ENCODE assay signal across 10 cellular contexts in the genomic region with DNA sequence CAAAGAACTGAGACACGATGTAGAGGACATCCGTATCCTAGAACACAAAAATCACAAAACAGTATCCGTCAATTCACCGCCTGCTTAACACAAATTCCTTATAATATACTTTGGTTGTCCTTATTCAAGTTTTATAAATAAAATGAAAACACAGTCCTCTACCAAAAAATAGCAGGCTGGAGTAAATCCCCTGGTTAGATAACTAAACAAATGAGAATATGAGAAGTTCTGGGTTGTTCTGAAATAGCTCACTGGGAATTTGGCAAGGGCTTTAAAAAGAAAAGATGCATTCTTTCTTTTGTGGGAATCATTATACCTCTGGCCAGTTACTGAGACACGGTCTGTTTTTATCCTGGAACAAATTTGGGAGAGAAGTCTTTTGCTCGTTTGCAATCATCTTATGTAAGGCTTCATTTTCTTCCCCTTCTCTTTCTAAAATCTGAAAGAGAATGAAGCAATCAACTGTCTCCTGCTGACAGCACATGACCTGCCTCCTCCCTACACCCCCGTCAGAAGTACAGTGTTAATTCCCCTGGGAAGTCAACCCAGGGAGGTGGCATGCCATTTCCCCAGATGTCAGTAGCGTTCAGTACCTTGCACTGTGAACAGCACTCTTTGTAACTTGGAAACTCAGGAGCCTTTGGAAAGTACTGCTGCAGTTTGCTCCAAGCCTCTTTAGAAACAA. TPM values are rescaled to one million over a fixed set of nuclear protein-coding genes. Genes with fewer than 3 reads are reported as not detected.
DNase-seq lines count a peak whose midpoint lies in the region; ATAC-seq, FAIRE-seq and TF ChIP-seq lines count a peak whose summit lies in the region.
"Had no signal": no experiment of that assay in that cellular context is flagged by ENCODE, and none has a peak within 500 bp of the region (broad histone marks: within the 10 kb centered on the region; RNA-seq: fewer than 3 reads in every experiment).

No MANE protein-coding gene starts in this region.

- no peak for FAIRE-seq in GM12878 (lab: Jason Lieb, UNC)
- FAIRE-seq: astrocyte had no signal

- H3K36me3 Mint-ChIP-seq in activated CD8-positive, alpha-beta T cell treated with anti-CD3 and anti-CD28 coated beads, Interleukin-2, amount 10 ng/mL, durations not matched to agents 7 days and 5 days (ENCODE audit: low read depth): peaks cover 43% of the 10 kb centered on the region

- no peak overlapping the region for H3K4me2 ChIP-seq in GM12878 (ENCODE audit: control insufficient read depth, insufficient read depth)

- peaks cover 29% of the 10 kb centered on the region for H3K4me1 ChIP-seq in HUES64 (ENCODE audit: insufficient read depth, low read length)
- no peaks in the 10 kb centered on the region for H3K4me1 ChIP-seq in GM12878 (ENCODE audit: control insufficient read depth, insufficient read depth, low read length)

- WGBS in HUES64: 54% methylated on average over 7 of the region's 8 CpGs
- 64% methylated on average over 8 of the region's 8 CpGs for WGBS in GM12878 (ENCODE audit: insufficient coverage, insufficient replicate concordance, low lambda C conversion rate, missing lambda C conversion rate)

- TF ChIP-seq POLR2A in GM12878 (IDR thresholded peaks at IDR 0.05; ENCODE audit: low read depth, low read length): no peak

- H3K27me3 Mint-ChIP-seq in activated CD8-positive, alpha-beta T cell treated with anti-CD3 and anti-CD28 coated beads, Interleukin-2, amount 10 ng/mL, durations not matched to agents 7 days and 5 days (ENCODE audit: low read depth): no peaks in the 10 kb centered on the region

- peaks cover 15% of the 10 kb centered on the region for H3K4me1 Mint-ChIP-seq in activated CD8-positive, alpha-beta T cell treated with anti-CD3 and anti-CD28 coated beads, Interleukin-2, amount 10 ng/mL, durations not matched to agents 7 days and 5 days (ENCODE audit: low read depth)

- H3K4me3 ChIP-seq in HUES64 (ENCODE audit: low read length) (no peak overlapping the region), GM12878 (no peak overlapping the region)

- TF ChIP-seq EP300 in GM12878 (IDR thresholded peaks at IDR 0.05; ENCODE audit: borderline replicate concordance in 1 of 2, control insufficient read depth in 1 of 2, low read depth in 2 of 2, low read length in 2 of 2): no peak

- no peak overlapping the region for H2AFZ ChIP-seq in GM12878 (ENCODE audit: control insufficient read depth, low read depth, low read length)

- no peak overlapping the region for H3K4me3 Mint-ChIP-seq in activated CD8-positive, alpha-beta T cell treated with anti-CD3 and anti-CD28 coated beads, Interleukin-2, amount 10 ng/mL, durations not matched to agents 7 days and 5 days

- no peaks in the 10 kb centered on the region for H4K20me1 ChIP-seq in GM12878 (ENCODE audit: control insufficient read depth, insufficient read depth)

- DNase-seq in AG08395 (ENCODE audit: low spot score): peak; percentile 25
- DNase-seq in GM12878 (ENCODE audit: low read depth, low spot score): no peak
- DNase-seq in iPS-NIHi11 (ENCODE audit: low spot score): peak; percentile 62
- DNase-seq in activated CD8-positive, alpha-beta T cell treated with anti-CD3 and anti-CD28 coated beads, Interleukin-2, amount 10 ng/mL, durations not matched to agents 7 days and 5 days: no peak
- no peak for DNase-seq in NCI-H748 treated with DMSO at 0.1 percent for 48 hours (lab: John Stamatoyannopoulos, UW)
- DNase-seq: T1000 had no signal

- no peaks in the 10 kb centered on the region for H3K9me3 ChIP-seq in HUES64 (ENCODE audit: insufficient read depth, low read depth, low read length)
- no peaks in the 10 kb centered on the region for H3K9me3 ChIP-seq in GM12878 (replicated peaks; ENCODE audit: control insufficient read depth, insufficient read depth, low read length)

- SMC1A ChIA-PET in GM12878 (lab: Charles Lee; ENCODE audit: uncharacterized antibody, unreplicated experiment): interaction anchor here (0.9 to 1.8 kb wide), 5 partner anchors 8 to 318 kb away, joined by 3 to 9 read pairs (median 6); partner anchors contain the start of gene USP48

- no peak for TF ChIP-seq RAD21 in GM12878 (IDR thresholded peaks at IDR 0.05; ENCODE audit: insufficient read depth, low read depth, low read length)

- H3K9ac ChIP-seq in HUES64 (ENCODE audit: low read depth, low read length) (no peak overlapping the region), GM12878 (ENCODE audit: control insufficient read depth, insufficient read depth, low read length) (no peak overlapping the region)

- H3K79me2 ChIP-seq in GM12878 (ENCODE audit: control insufficient read depth, insufficient read depth, low read length): no peaks in the 10 kb centered on the region; the same call in 1 of the 2 replicates

- CTCF ChIA-PET in GM12878 (lab: Yijun Ruan, JAX): interaction anchor here (0.6 to 1.2 kb wide), 3 partner anchors 14 to 475 kb away, joined by 3 to 5 read pairs (median 5); no protein-coding TSS in a partner anchor
- CTCF ChIA-PET in activated CD8-positive, alpha-beta T cell treated with anti-CD3 and anti-CD28 coated beads, Interleukin-2, amount 10 ng/mL, durations not matched to agents 7 days and 5 days (lab: Charles Lee): interaction anchor here (0.8 to 1.5 kb wide), 3 partner anchors 24 to 257 kb away, joined by 3 to 5 read pairs (median 4); no protein-coding TSS in a partner anchor

- H3K27ac ChIP-seq in HUES64 (ENCODE audit: low read depth, low read length): peak overlapping the region; percentile 42; the same call in 1 of the 2 replicates
- H3K27ac ChIP-seq in GM12878 (ENCODE audit: control insufficient read depth, insufficient read depth): no peak overlapping the region

- H3K9me3 Mint-ChIP-seq in activated CD8-positive, alpha-beta T cell treated with anti-CD3 and anti-CD28 coated beads, Interleukin-2, amount 10 ng/mL, durations not matched to agents 7 days and 5 days (ENCODE audit: insufficient read depth): no peaks in the 10 kb centered on the region

- H3K27ac Mint-ChIP-seq in activated CD8-positive, alpha-beta T cell treated with anti-CD3 and anti-CD28 coated beads, Interleukin-2, amount 10 ng/mL, durations not matched to agents 7 days and 5 days: no peak overlapping the region

- intact Hi-C loops in GM12878 (cut with micrococcal nuclease; ENCODE audit: unreplicated experiment): no loop called here

- no peak for TF ChIP-seq CTCF in GM12878 (IDR thresholded peaks at IDR 0.05 in 2 of 3, conservative IDR thresholded peaks at IDR 0.05 in 1 of 3; ENCODE audit: control insufficient read depth in 2 of 3, extremely low read depth in 1 of 3, insufficient read depth in 1 of 3, low read depth in 3 of 3, low read length in 3 of 3)

- in situ Hi-C loops in GM12878 (cut with MboI): loop anchor here (25.0 kb wide), 1 partner anchor 944 kb away; no protein-coding TSS in a partner anchor

- no peak for ATAC-seq in GM12878
- ATAC-seq in activated CD8-positive, alpha-beta T cell treated with anti-CD3 and anti-CD28 coated beads, Interleukin-2, amount 10 ng/mL, durations not matched to agents 7 days and 5 days: no peak
- no peak for ATAC-seq in GM18873 (IDR thresholded peaks at IDR 0.05; ENCODE audit: low FRiP score, unreplicated experiment)
- ATAC-seq in HG03159 (IDR thresholded peaks at IDR 0.05; ENCODE audit: unreplicated experiment): no peak

- RAD21 ChIA-PET in GM12878 (lab: Charles Lee; ENCODE audit: unreplicated experiment): interaction anchor here (2.1 kb wide), 1 partner anchor 75 kb away, joined by 5 read pairs; no protein-coding TSS in a partner anchor

- H3K36me3 ChIP-seq in HUES64 (ENCODE audit: insufficient read depth, low read length) (peaks cover 52% of the 10 kb centered on the region), GM12878 (ENCODE audit: control insufficient read depth in 2 of 2, insufficient read depth in 2 of 2, low read length in 1 of 2) (peaks cover 7 to 46% of the 10 kb centered on the region in 2 experiments)

- POLR2A ChIA-PET in GM12878 (lab: Charles Lee): interaction anchor here (0.6 to 2.1 kb wide), 2 partner anchors 51 to 76 kb away, joined by 3 to 5 read pairs; no protein-coding TSS in a partner anchor
- POLR2A ChIA-PET in activated CD8-positive, alpha-beta T cell treated with anti-CD3 and anti-CD28 coated beads, Interleukin-2, amount 10 ng/mL, durations not matched to agents 7 days and 5 days (lab: Charles Lee): no interaction called here

- BruUV-seq in GM12878 (replicated peaks; lab: Mats Ljungman, UMichigan): no TSS peak

- no peaks in the 10 kb centered on the region for H3K27me3 ChIP-seq in HUES64 (ENCODE audit: insufficient read depth, low read length)
- no peaks in the 10 kb centered on the region for H3K27me3 ChIP-seq in GM12878 (replicated peaks in 1 of 2; ENCODE audit: control insufficient read depth in 2 of 2, insufficient read depth in 2 of 2, low read length in 1 of 2)

TF ChIP-seq in GM12878, 131 proteins besides CTCF, POLR2A, EP300 and RAD21 (continues in another document):
- TF ChIP-seq BHLHE40 (IDR thresholded peaks at IDR 0.05; ENCODE audit: borderline replicate concordance in 1 of 2, low read depth in 2 of 2, low read length in 1 of 2) (peak; percentile 41 to 49; a peak in 2 of 4 replicates), IKZF2 (IDR thresholded peaks at IDR 0.05) (0 out of 4 replicates have a peak, but pooled peaks of 1 of the 2 experiments have one; percentile 13), MYB (IDR thresholded peaks at IDR 0.05; ENCODE audit: borderline replicate concordance, low read depth, low read length) (no peak), MXI1 (IDR thresholded peaks at IDR 0.05; ENCODE audit: low read depth, low read length) (no peak), RAD51 (IDR thresholded peaks at IDR 0.05) (peak; percentile 65; the same call in 1 of the 2 replicates)

RNA-seq across cellular contexts. Expression of gene RAP1GAP, which starts 37.1 kb away (rescaled TPM):
- polyA plus RNA-seq in HUES64 (2013, experiment 1 of 2): 5.0 TPM
- 5.7 TPM for polyA plus RNA-seq in HUES64 (2013, experiment 2 of 2)
- total RNA-seq in GM12878 (2013; cell fraction: nucleolus; rRNA removed): 3.1 TPM in 2 replicates
- total RNA-seq in GM12878 (2014; rRNA removed) (0.06 TPM in 1 of 2 replicates, not detected in the other), GM12878 (2014; rRNA removed; fragmentation: Illumina TruSeq; extraction: Trizol) (0.04 TPM in 1 of 2 replicates, not detected in the other), GM12878 (2021) (0.05 and 0.21 TPM in 2 replicates)
- 0.37 TPM for polyA plus RNA-seq in GM12878 (2011; ENCODE audit: low read depth)
- polyA plus RNA-seq in GM12878 (2011; rRNA removed) (0.73 and 0.96 TPM in 2 replicates), GM12878 (2014; fragmentation: Illumina TruSeq; extraction: Trizol) (0.09 TPM in 1 of 2 replicates, not detected in the other), GM12878 (2014; fragmentation: Nextera tagmentation; extraction: Ambion mirVana) (not detected), GM12878 (2014; rRNA removed) (0.08 and 0.09 TPM in 2 replicates), GM12878 (2016; fragmentation: Nextera tagmentation; extraction: Ambion mirVana) (under 1 TPM in 1 of 2 experiments, not detected in 1; 0.09 TPM)
- 0.75 and 0.97 TPM in 2 replicates for polyA plus RNA-seq in GM12878 (2011; cell fraction: cytosol; rRNA removed)
- 2.2 and 2.9 TPM in 2 replicates for polyA plus RNA-seq in GM12878 (2011; cell fraction: nucleus; rRNA removed)
- polyA plus RNA-seq in GM12878 (2012): 0.72 and 1.0 TPM in 2 replicates
- polyA minus RNA-seq in GM12878 (2011; rRNA and poly(A)+ RNA removed): 1.2 and 1.7 TPM in 2 replicates
- polyA minus RNA-seq in GM12878 (2011; cell fraction: cytosol; rRNA and poly(A)+ RNA removed): 0.40 and 0.73 TPM in 2 replicates
- 0.67 and 1.1 TPM in 2 replicates for polyA minus RNA-seq in GM12878 (2011; cell fraction: nucleus; rRNA and poly(A)+ RNA removed)
- total RNA-seq in activated CD8-positive, alpha-beta T cell treated with anti-CD3 and anti-CD28 coated beads, Interleukin-2, amount 10 ng/mL, durations not matched to agents 7 days and 5 days: under 1 TPM in 1 of 2 experiments, not detected in 1; 0.13 TPM

Comparison
In these comparisons a context has a peak if more than half of its experiments do, and no peak if none do; other contexts are left out.
1. DNase-seq: peak in AG08395 (single experiment) and iPS-NIHi11 (single experiment); none in GM12878 (single experiment), activated CD8-positive, alpha-beta T cell treated with anti-CD3 and anti-CD28 coated beads, Interleukin-2, amount 10 ng/mL, durations not matched to agents 7 days and 5 days (single experiment) and NCI-H748 treated with DMSO at 0.1 percent for 48 hours (single experiment).